In the genomic region with DNA sequence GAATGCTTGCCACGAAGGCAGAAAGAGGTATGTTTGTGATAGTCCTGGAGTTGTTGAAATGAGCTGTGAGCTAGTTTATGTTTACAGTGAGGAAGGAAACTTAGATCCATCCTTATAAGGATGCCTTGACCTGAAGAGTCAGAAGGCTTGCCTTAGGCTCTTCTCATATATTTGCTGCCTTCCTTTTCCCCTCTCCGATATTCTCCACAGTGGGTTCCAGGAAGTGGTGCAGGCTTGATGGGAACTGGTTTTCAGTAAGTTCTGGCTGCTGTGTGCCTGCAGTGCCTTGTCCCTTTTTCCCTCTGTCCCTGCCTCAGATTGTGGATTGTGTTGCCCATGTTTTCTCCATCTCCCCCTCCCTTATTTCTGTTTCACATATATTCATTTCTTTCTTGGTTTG, we compare ENCODE assay signal across 17 cellular contexts.
DNase-seq lines count a peak whose midpoint lies in the region; ATAC-seq and TF ChIP-seq lines count a peak whose summit lies in the region.
"Had no signal": no experiment of that assay in that cellular context is flagged by ENCODE, and none has a peak within 500 bp of the region (broad histone marks: within the 10 kb centered on the region; RNA-seq: fewer than 3 reads in every experiment).

No MANE protein-coding gene starts in this region.

- CTCF ChIA-PET in WTC11 (lab: Charles Lee), result no interaction called here

- ATAC-seq in WTC11 (peak; percentile 75), memory B cell (ENCODE audit: low read depth) (no peak), GM21576 (IDR thresholded peaks at IDR 0.05; ENCODE audit: unreplicated experiment) (no peak)
- ATAC-seq: GM12878 had no signal

- no peaks in the 10 kb centered on the region for H3K27me3 ChIP-seq in H7 (ENCODE audit: control insufficient read depth, insufficient read depth, low read length)

- H3K9me3 Mint-ChIP-seq in WTC11 (no peaks in the 10 kb centered on the region; the same call in 1 of the 2 replicates), memory B cell (no peaks in the 10 kb centered on the region)
- H3K9me3 Mint-ChIP-seq: H9 had no signal

- no peaks in the 10 kb centered on the region for H3K36me3 ChIP-seq in H7 (replicated peaks; ENCODE audit: control insufficient read depth, insufficient read depth, low read length)

- POLR2A ChIA-PET in WTC11 (lab: Charles Lee), result no interaction called here

- peak; percentile 6 for DNase-seq in EH (ENCODE audit: low read depth)
- peak; percentile 4 for DNase-seq in H7
- DNase-seq in WTC11 (ENCODE audit: low spot score), result no peak
- DNase-seq in memory B cell (ENCODE audit: low spot score in 2 of 2), result no peak
- DNase-seq in NCI-H446 treated with DMSO at 0.1 percent for 48 hours (lab: John Stamatoyannopoulos, UW), result no peak
- no peak for DNase-seq in globus pallidus (ENCODE audit: low spot score)
- DNase-seq in pons (ENCODE audit: low spot score), result no peak
- DNase-seq: H9, NCI-H1105 treated with DMSO at 0.1 percent for 48 hours, NCI-H1694, NCI-H2107, NCI-H524, NCI-H82, T-helper 1 cell had no signal

- peaks cover 36% of the 10 kb centered on the region for H3K4me1 Mint-ChIP-seq in WTC11
- H3K4me1 Mint-ChIP-seq in memory B cell, result peaks cover 21% of the 10 kb centered on the region
- H3K4me1 Mint-ChIP-seq: CD14-positive monocyte had no signal

- H3K36me3 Mint-ChIP-seq in WTC11 (no peaks in the 10 kb centered on the region), memory B cell (peaks cover 6% of the 10 kb centered on the region)

- no peak for TF ChIP-seq CTCF in WTC11 (IDR thresholded peaks at IDR 0.05)

- H3K4me3 ChIP-seq in H7 (ENCODE audit: insufficient read depth, low read depth, low read length), result no peak overlapping the region
- H3K4me3 ChIP-seq: GM12878 had no signal

- H3K4me3 Mint-ChIP-seq in WTC11 (no peak overlapping the region), memory B cell (no peak overlapping the region)
- H3K4me3 Mint-ChIP-seq: CD14-positive monocyte, H9 had no signal

- H3K27ac Mint-ChIP-seq in WTC11, result no peak overlapping the region; the same call in 1 of the 2 replicates
- H3K27ac Mint-ChIP-seq in memory B cell, result peak overlapping the region; percentile 3
- H3K27ac Mint-ChIP-seq: CD14-positive monocyte had no signal

- no peaks in the 10 kb centered on the region for H3K27me3 Mint-ChIP-seq in WTC11 (ENCODE audit: low read depth)
- H3K27me3 Mint-ChIP-seq in memory B cell, result no peaks in the 10 kb centered on the region

TF ChIP-seq in WTC11, 78 proteins besides CTCF, POLR2A, EP300 and RAD21:
- TF ChIP-seq GTF2I (CRISPR knock-in tag; conservative IDR thresholded peaks at IDR 0.05) (no peak), NR1H2 (CRISPR knock-in tag; IDR thresholded peaks at IDR 0.05) (no peak), ARID4B (CRISPR knock-in tag; IDR thresholded peaks at IDR 0.05; ENCODE audit: borderline replicate concordance) (no peak)
- TF ChIP-seq, protein P1, sequence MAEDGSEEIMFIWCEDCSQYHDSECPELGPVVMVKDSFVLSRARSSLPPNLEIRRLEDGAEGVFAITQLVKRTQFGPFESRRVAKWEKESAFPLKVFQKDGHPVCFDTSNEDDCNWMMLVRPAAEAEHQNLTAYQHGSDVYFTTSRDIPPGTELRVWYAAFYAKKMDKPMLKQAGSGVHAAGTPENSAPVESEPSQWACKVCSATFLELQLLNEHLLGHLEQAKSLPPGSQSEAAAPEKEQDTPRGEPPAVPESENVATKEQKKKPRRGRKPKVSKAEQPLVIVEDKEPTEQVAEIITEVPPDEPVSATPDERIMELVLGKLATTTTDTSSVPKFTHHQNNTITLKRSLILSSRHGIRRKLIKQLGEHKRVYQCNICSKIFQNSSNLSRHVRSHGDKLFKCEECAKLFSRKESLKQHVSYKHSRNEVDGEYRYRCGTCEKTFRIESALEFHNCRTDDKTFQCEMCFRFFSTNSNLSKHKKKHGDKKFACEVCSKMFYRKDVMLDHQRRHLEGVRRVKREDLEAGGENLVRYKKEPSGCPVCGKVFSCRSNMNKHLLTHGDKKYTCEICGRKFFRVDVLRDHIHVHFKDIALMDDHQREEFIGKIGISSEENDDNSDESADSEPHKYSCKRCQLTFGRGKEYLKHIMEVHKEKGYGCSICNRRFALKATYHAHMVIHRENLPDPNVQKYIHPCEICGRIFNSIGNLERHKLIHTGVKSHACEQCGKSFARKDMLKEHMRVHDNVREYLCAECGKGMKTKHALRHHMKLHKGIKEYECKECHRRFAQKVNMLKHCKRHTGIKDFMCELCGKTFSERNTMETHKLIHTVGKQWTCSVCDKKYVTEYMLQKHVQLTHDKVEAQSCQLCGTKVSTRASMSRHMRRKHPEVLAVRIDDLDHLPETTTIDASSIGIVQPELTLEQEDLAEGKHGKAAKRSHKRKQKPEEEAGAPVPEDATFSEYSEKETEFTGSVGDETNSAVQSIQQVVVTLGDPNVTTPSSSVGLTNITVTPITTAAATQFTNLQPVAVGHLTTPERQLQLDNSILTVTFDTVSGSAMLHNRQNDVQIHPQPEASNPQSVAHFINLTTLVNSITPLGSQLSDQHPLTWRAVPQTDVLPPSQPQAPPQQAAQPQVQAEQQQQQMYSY (CRISPR knock-in tag; IDR thresholded peaks at IDR 0.05), result peak; percentile 84

Comparison
In these comparisons a context has a peak if more than half of its experiments do, and no peak if none do; other contexts are left out.
1. DNase-seq: peak in EH (single experiment) and H7 (single experiment); none in WTC11 (single experiment), memory B cell (0 of 2), NCI-H446 treated with DMSO at 0.1 percent for 48 hours (single experiment), globus pallidus (single experiment) and pons (single experiment).